ENCODE assay signal across 1 cellular context in the genomic region with DNA sequence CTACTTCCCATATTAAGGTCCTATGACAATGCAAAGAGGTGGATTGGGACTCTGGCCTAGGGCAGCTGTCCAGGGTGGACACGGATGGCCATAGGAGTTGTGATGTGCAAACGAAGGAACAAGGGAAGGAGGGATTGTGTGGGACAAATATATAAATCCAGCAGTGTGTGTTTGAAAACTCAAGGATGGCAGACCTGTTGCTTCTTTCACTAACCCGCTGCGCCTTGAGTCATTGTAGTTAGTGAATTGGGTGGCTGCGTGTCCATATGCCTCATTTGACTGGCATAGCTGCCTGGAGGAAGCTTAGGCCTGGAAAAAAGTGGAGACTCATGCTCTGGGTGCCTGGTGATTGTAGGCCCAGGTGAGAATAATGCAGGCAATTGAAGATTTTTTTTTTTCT.
TF ChIP-seq lines count a peak whose summit lies in the region.

No MANE protein-coding gene starts in this region.

TF ChIP-seq in HEK293, 187 proteins besides CTCF, POLR2A, EP300 and RAD21 (continued from another document):
- peak; percentile 77; the same call in 1 of the 2 replicates for TF ChIP-seq SCRT1 (tag by site-specific recombination; IDR thresholded peaks at IDR 0.05; ENCODE audit: borderline replicate concordance)
